8 cellular contexts compared by ENCODE assay signal in the genomic region with DNA sequence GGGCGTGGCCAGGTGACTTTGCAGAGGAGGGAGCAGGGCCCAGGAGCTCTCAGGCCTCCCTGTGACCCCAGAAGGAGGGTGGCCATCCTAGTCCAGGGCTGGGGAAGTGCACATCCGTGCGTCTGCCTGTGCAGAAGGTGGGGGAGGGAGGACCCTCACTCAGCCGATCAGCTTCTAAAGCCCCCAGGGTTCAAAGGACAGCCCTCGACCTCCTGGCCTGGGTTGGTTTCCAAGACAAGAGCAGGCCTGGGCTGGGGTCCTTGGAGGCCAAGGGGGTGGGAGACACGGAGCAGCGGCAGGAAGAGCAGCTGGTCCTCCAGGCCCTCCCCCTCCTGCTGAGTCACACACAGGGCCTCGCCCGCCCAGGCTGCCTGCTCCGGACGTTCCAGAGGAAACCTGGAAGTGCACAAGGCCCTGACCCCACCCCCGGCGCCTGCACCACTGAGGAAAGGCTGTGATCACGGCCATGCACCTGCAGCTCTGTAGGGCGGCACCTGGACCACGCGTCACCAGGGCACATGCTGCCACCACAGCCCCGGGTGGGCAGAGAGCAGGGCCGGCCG.
DNase-seq lines count a peak whose midpoint lies in the region; ATAC-seq and TF ChIP-seq lines count a peak whose summit lies in the region.

No MANE protein-coding gene starts in this region.

- no peak for TF ChIP-seq POLR2A in spleen (IDR thresholded peaks at IDR 0.05)

- intact Hi-C loops in spleen (cut with DNase I; ENCODE audit: low total_unique reads), result no loop called here

- no peak for ATAC-seq in GM19324 (IDR thresholded peaks at IDR 0.05; ENCODE audit: low FRiP score, unreplicated experiment)

- H3K9ac ChIP-seq in adipocyte (ENCODE audit: low read length), result no peak overlapping the region

- H3K9me3 ChIP-seq in adipocyte (ENCODE audit: control insufficient read depth, low read length) (peaks cover 10% of the 10 kb centered on the region), spleen (peaks cover 0 to 14% (median 10%) of the 10 kb centered on the region in 8 donors)

- no peak for TF ChIP-seq CTCF in spleen (IDR thresholded peaks at IDR 0.05 in 8 of 11, conservative IDR thresholded peaks at IDR 0.05 in 3 of 11)

- H3K27me3 ChIP-seq in adipocyte (replicated peaks; ENCODE audit: control insufficient read depth, insufficient read depth, low read length) (no peaks in the 10 kb centered on the region), spleen (replicated peaks in 1 of 7) (peaks cover 0 to 40% (median 0%) of the 10 kb centered on the region in 7 donors)

- peaks cover 24% of the 10 kb centered on the region for H3K4me1 ChIP-seq in adipocyte (ENCODE audit: control insufficient read depth, insufficient read depth, low read length)
- H3K4me1 ChIP-seq in spleen, result peaks cover 4 to 40% (median 25%) of the 10 kb centered on the region in 6 donors

- H3K36me3 ChIP-seq in adipocyte (ENCODE audit: control insufficient read depth, insufficient read depth, low read length, severe bottlenecking), result no peaks in the 10 kb centered on the region
- H3K36me3 ChIP-seq in spleen, result no peaks in the 10 kb centered on the region

- peak overlapping the region in 4 of 8 donors; percentile 14 to 45 (median 28) for H3K27ac ChIP-seq in spleen

- H3K4me3 ChIP-seq in adipocyte (ENCODE audit: low read length), result no peak overlapping the region
- H3K4me3 ChIP-seq in spleen, result peak overlapping the region in 1 of 8 donors; percentile 15

- 34 to 64% (median 44%) methylated on average over 9 to 20 of the region's 20 CpGs for WGBS in spleen, 5 donors

- DNase-seq in HPDE6-E6E7 (ENCODE audit: extremely low spot score) (peak; percentile 89), adipocyte (ENCODE audit: low read depth) (peak; percentile 55), iPS-NIHi11 (ENCODE audit: low spot score) (peak; percentile 70), spleen (peak; percentile 83), NCI-H1092 treated with DMSO at 0.1 percent for 48 hours (lab: John Stamatoyannopoulos, UW) (no peak), activated T-cell treated with anti-CD3 and anti-CD28 coated beads for 4 hours (no peak), GF-D8 (lab: John Stamatoyannopoulos, UW) (no peak)

Comparison
In these comparisons a context has a peak if more than half of its experiments do, and no peak if none do; other contexts are left out.
1. DNase-seq: peak in HPDE6-E6E7 (single experiment), adipocyte (single experiment), iPS-NIHi11 (single experiment) and spleen (single experiment); none in NCI-H1092 treated with DMSO at 0.1 percent for 48 hours (single experiment), activated T-cell treated with anti-CD3 and anti-CD28 coated beads for 4 hours (single experiment) and GF-D8 (single experiment).